ENCODE assay signal across 13 cellular contexts in the genomic region with DNA sequence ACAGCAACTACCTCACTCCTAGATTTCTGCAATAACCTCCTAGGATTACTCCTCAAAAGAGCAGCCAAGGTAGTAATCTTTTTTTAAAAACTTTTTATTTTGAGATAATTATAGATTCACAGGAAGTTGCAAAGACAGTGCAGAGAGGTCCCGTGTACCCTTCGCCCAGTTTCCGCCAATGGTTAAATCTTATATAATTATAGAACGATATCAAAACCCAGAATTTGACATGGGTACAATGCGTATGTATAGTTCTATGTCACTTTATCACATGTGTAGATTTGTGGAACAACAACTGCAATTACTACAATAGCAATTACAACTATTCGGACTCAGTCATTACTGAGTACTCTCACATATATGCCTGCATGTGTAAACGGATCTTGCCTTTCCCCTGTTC.
DNase-seq lines count a peak whose midpoint lies in the region; ATAC-seq and TF ChIP-seq lines count a peak whose summit lies in the region.
"Had no signal": no experiment of that assay in that cellular context is flagged by ENCODE, and none has a peak within 500 bp of the region (broad histone marks: within the 10 kb centered on the region; RNA-seq: fewer than 3 reads in every experiment).

No MANE protein-coding gene starts in this region.

- TF ChIP-seq CTCF in OCI-LY1 (IDR thresholded peaks at IDR 0.05; ENCODE audit: low read length): no peak
- no peak for TF ChIP-seq CTCF in GM10266 (IDR thresholded peaks at IDR 0.05; ENCODE audit: control insufficient read depth, insufficient read depth, low read depth, missing control alignments)

- H3K27me3 ChIP-seq in OCI-LY1 (ENCODE audit: insufficient read depth, low read length): no peaks in the 10 kb centered on the region

- peaks cover 21% of the 10 kb centered on the region for H3K36me3 ChIP-seq in OCI-LY1 (ENCODE audit: insufficient read depth, low read length)

- intact Hi-C loops in activated CD4-positive, alpha-beta T cell treated with anti-CD3 and anti-CD28 coated beads, Interleukin-2, amount 10 ng/mL, durations not matched to agents 24 days and 14 days (cut with micrococcal nuclease): loop anchor here (5.0 kb wide), 1 partner anchor 55 kb away; no protein-coding TSS in a partner anchor

- peaks cover 6% of the 10 kb centered on the region for H3K9me3 Mint-ChIP-seq in activated CD4-positive, alpha-beta T cell treated with anti-CD3 and anti-CD28 coated beads, Interleukin-2, amount 10 ng/mL, durations not matched to agents 24 days and 14 days
- no peaks in the 10 kb centered on the region for H3K9me3 Mint-ChIP-seq in central memory CD8-positive, alpha-beta T cell
- H3K9me3 Mint-ChIP-seq in stimulated activated memory B cell treated with anti-CD40 and anti-IgM and Interleukin-4, amounts not matched to agents 10 μg/mL and 1 μg/mL and 100 μg/mL, for 72 hours: peaks cover 10% of the 10 kb centered on the region

- H3K79me2 ChIP-seq in OCI-LY1 (ENCODE audit: insufficient read depth, low read length): peaks cover 3% of the 10 kb centered on the region; the same call in 1 of the 2 replicates

- H3K4me3 Mint-ChIP-seq in activated CD4-positive, alpha-beta T cell treated with anti-CD3 and anti-CD28 coated beads, Interleukin-2, amount 10 ng/mL, durations not matched to agents 24 days and 14 days: peak overlapping the region; percentile 88
- H3K4me3 Mint-ChIP-seq in central memory CD8-positive, alpha-beta T cell: peak overlapping the region; percentile 60
- no peak overlapping the region for H3K4me3 Mint-ChIP-seq in stimulated activated memory B cell treated with anti-CD40 and anti-IgM and Interleukin-4, amounts not matched to agents 10 μg/mL and 1 μg/mL and 100 μg/mL, for 72 hours

- H3K4me2 ChIP-seq in OCI-LY1 (ENCODE audit: low read length): peak overlapping the region; percentile 67
- H3K4me2 ChIP-seq: A549, SK-N-SH had no signal

- peaks cover 58% of the 10 kb centered on the region for H3K4me1 ChIP-seq in OCI-LY1 (ENCODE audit: insufficient read depth, low read length, severe bottlenecking)

- peaks cover 27% of the 10 kb centered on the region for H3K36me3 Mint-ChIP-seq in activated CD4-positive, alpha-beta T cell treated with anti-CD3 and anti-CD28 coated beads, Interleukin-2, amount 10 ng/mL, durations not matched to agents 24 days and 14 days (ENCODE audit: low read depth)
- peaks cover 17% of the 10 kb centered on the region for H3K36me3 Mint-ChIP-seq in central memory CD8-positive, alpha-beta T cell (ENCODE audit: insufficient read depth)
- peaks cover 25% of the 10 kb centered on the region for H3K36me3 Mint-ChIP-seq in stimulated activated memory B cell treated with anti-CD40 and anti-IgM and Interleukin-4, amounts not matched to agents 10 μg/mL and 1 μg/mL and 100 μg/mL, for 72 hours

- H3K27ac ChIP-seq in OCI-LY1 (ENCODE audit: low read depth, low read length, poor library complexity, severe bottlenecking): peak overlapping the region; percentile 100
- H3K27ac ChIP-seq: A549 had no signal

- peak overlapping the region; percentile 64 for H3K9ac ChIP-seq in OCI-LY1 (ENCODE audit: low read length)
- H3K9ac ChIP-seq: SK-N-SH had no signal

- H3F3A ChIP-seq in OCI-LY1 (ENCODE audit: insufficient read depth, low read length): no peaks in the 10 kb centered on the region

- no peak overlapping the region for H2AFZ ChIP-seq in OCI-LY1 (ENCODE audit: low read length)

- H3K4me1 Mint-ChIP-seq in activated CD4-positive, alpha-beta T cell treated with anti-CD3 and anti-CD28 coated beads, Interleukin-2, amount 10 ng/mL, durations not matched to agents 24 days and 14 days: peaks cover 46% of the 10 kb centered on the region
- peaks cover 74% of the 10 kb centered on the region for H3K4me1 Mint-ChIP-seq in central memory CD8-positive, alpha-beta T cell
- H3K4me1 Mint-ChIP-seq in stimulated activated memory B cell treated with anti-CD40 and anti-IgM and Interleukin-4, amounts not matched to agents 10 μg/mL and 1 μg/mL and 100 μg/mL, for 72 hours: peaks cover 68% of the 10 kb centered on the region

- no peaks in the 10 kb centered on the region for H3K9me3 ChIP-seq in OCI-LY1 (ENCODE audit: low read length)
- H3K9me3 ChIP-seq: A549, mucosa of descending colon, SK-N-SH had no signal

- peak overlapping the region; percentile 51 for H3K4me3 ChIP-seq in OCI-LY1 (ENCODE audit: low read depth, low read length, poor library complexity, severe bottlenecking)
- H3K4me3 ChIP-seq: A549, coronary artery, mucosa of descending colon had no signal

- peak overlapping the region; percentile 89 for H3K27ac Mint-ChIP-seq in activated CD4-positive, alpha-beta T cell treated with anti-CD3 and anti-CD28 coated beads, Interleukin-2, amount 10 ng/mL, durations not matched to agents 24 days and 14 days
- H3K27ac Mint-ChIP-seq in central memory CD8-positive, alpha-beta T cell (ENCODE audit: low read depth): peak overlapping the region; percentile 97
- peak overlapping the region; percentile 94 for H3K27ac Mint-ChIP-seq in stimulated activated memory B cell treated with anti-CD40 and anti-IgM and Interleukin-4, amounts not matched to agents 10 μg/mL and 1 μg/mL and 100 μg/mL, for 72 hours

- H3K27me3 Mint-ChIP-seq in activated CD4-positive, alpha-beta T cell treated with anti-CD3 and anti-CD28 coated beads, Interleukin-2, amount 10 ng/mL, durations not matched to agents 24 days and 14 days: no peaks in the 10 kb centered on the region
- no peaks in the 10 kb centered on the region for H3K27me3 Mint-ChIP-seq in central memory CD8-positive, alpha-beta T cell
- no peaks in the 10 kb centered on the region for H3K27me3 Mint-ChIP-seq in stimulated activated memory B cell treated with anti-CD40 and anti-IgM and Interleukin-4, amounts not matched to agents 10 μg/mL and 1 μg/mL and 100 μg/mL, for 72 hours

- no peaks in the 10 kb centered on the region for H3K9me2 ChIP-seq in OCI-LY1 (ENCODE audit: low read depth, low read length)
- H3K9me2 ChIP-seq: SK-N-SH had no signal

- DNase-seq in activated CD4-positive, alpha-beta T cell treated with anti-CD3 and anti-CD28 coated beads, Interleukin-2, amount 10 ng/mL, durations not matched to agents 24 days and 14 days: no peak
- no peak for DNase-seq in activated CD4-positive, alpha-beta T cell treated with anti-CD3 and anti-CD28 coated beads for 1 hour
- DNase-seq in central memory CD8-positive, alpha-beta T cell (ENCODE audit: low spot score in 2 of 2): no peak
- DNase-seq in GM10266 (ENCODE audit: extremely low spot score): no peak
- DNase-seq: mucosa of descending colon, NCI-H1930, SK-N-SH had no signal

- no peaks in the 10 kb centered on the region for H4K20me1 ChIP-seq in OCI-LY1 (ENCODE audit: insufficient read depth, low read length)

- ATAC-seq in central memory CD8-positive, alpha-beta T cell (replicated peaks; ENCODE audit: extremely low read depth, poor library complexity, severe bottlenecking): peak; percentile 25
- ATAC-seq in stimulated activated memory B cell treated with anti-CD40 and anti-IgM and Interleukin-4, amounts not matched to agents 10 μg/mL and 1 μg/mL and 100 μg/mL, for 72 hours: no peak
- ATAC-seq in GM19351 (IDR thresholded peaks at IDR 0.05; ENCODE audit: unreplicated experiment) (no peak), HG03442 (IDR thresholded peaks at IDR 0.05; ENCODE audit: unreplicated experiment) (no peak)
